ENCODE assay signal across 20 cellular contexts in genomic region chr4:138602664-138603063, GRCh38.
"Had no signal": no experiment of that assay in that cellular context is flagged by ENCODE, and none has a peak within 500 bp of the region (broad histone marks: within the 10 kb centered on the region; RNA-seq: fewer than 3 reads in every experiment).

No MANE protein-coding gene starts in this region.

- H3K4me1 ChIP-seq: colonic mucosa, vagina had no signal

- H3K27me3 ChIP-seq: ascending aorta, colonic mucosa, tibial artery, vagina had no signal

- H3K4me3 Mint-ChIP-seq: activated naive CD8-positive, alpha-beta T cell treated with anti-CD3 and anti-CD28 coated beads, Interleukin-2, amount 50 U/mL, for 24 hours; activated T-helper 17 cell treated with anti-CD3 and anti-CD28 coated beads, Interleukin-2, amount 50 U/mL, for 72 hours; nephron; stimulated activated naive B cell treated with anti-CD40 and anti-IgM and Interleukin-4, amounts not matched to agents 10 μg/mL and 1 μg/mL and 100 μg/mL, for 72 hours had no signal

- H3K36me3 ChIP-seq: ascending aorta, colonic mucosa, tibial artery, vagina had no signal

- H3K9me3 ChIP-seq: ascending aorta, colonic mucosa, tibial artery, vagina had no signal

- H3K27ac Mint-ChIP-seq: activated naive CD8-positive, alpha-beta T cell treated with anti-CD3 and anti-CD28 coated beads, Interleukin-2, amount 50 U/mL, for 24 hours; activated T-helper 17 cell treated with anti-CD3 and anti-CD28 coated beads, Interleukin-2, amount 50 U/mL, for 72 hours; nephron; stimulated activated naive B cell treated with anti-CD40 and anti-IgM and Interleukin-4, amounts not matched to agents 10 μg/mL and 1 μg/mL and 100 μg/mL, for 72 hours had no signal

- H3K27me3 Mint-ChIP-seq: activated naive CD8-positive, alpha-beta T cell treated with anti-CD3 and anti-CD28 coated beads, Interleukin-2, amount 50 U/mL, for 24 hours; stimulated activated naive B cell treated with anti-CD40 and anti-IgM and Interleukin-4, amounts not matched to agents 10 μg/mL and 1 μg/mL and 100 μg/mL, for 72 hours had no signal

- H3K36me3 Mint-ChIP-seq: stimulated activated naive B cell treated with anti-CD40 and anti-IgM and Interleukin-4, amounts not matched to agents 10 μg/mL and 1 μg/mL and 100 μg/mL, for 72 hours had no signal

- DNase-seq: activated CD4-positive, alpha-beta T cell treated with anti-CD3 and anti-CD28 coated beads, Interleukin-2, amount 50 U/mL, for 48 hours; activated naive CD4-positive, alpha-beta T cell treated with Interleukin-2 at 50 U/mL for 16 hours; activated naive CD8-positive, alpha-beta T cell treated with anti-CD3 and anti-CD28 coated beads, Interleukin-2, amount 50 U/mL, for 24 hours; caudate nucleus; colonic mucosa; glutamatergic neuron; hypothalamus; nucleus accumbens; posterior cingulate gyrus; stimulated activated CD4-positive, alpha-beta T cell treated with anti-CD3 and anti-CD28 coated beads, Interleukin-15, amount 100 ng/mL, for 24 hours; stimulated activated CD4-positive, alpha-beta T cell treated with anti-CD3 and anti-CD28 coated beads, Interleukin-4, amount 100 ng/mL, for 1 hour; stimulated activated naive B cell treated with anti-CD40 and anti-IgM and Interleukin-4, amounts not matched to agents 10 μg/mL and 1 μg/mL and 100 μg/mL, for 72 hours; T-helper 9 cell; tibial artery had no signal

- H3K4me3 ChIP-seq: ascending aorta, colonic mucosa, skin epidermis, tibial artery, vagina had no signal

- H3K9me3 Mint-ChIP-seq: activated naive CD8-positive, alpha-beta T cell treated with anti-CD3 and anti-CD28 coated beads, Interleukin-2, amount 50 U/mL, for 24 hours; activated T-helper 17 cell treated with anti-CD3 and anti-CD28 coated beads, Interleukin-2, amount 50 U/mL, for 72 hours had no signal

- ATAC-seq: activated naive CD8-positive, alpha-beta T cell treated with anti-CD3 and anti-CD28 coated beads, Interleukin-2, amount 50 U/mL, for 24 hours; activated T-helper 17 cell treated with anti-CD3 and anti-CD28 coated beads, Interleukin-2, amount 50 U/mL, for 72 hours; stimulated activated naive B cell treated with anti-CD40 and anti-IgM and Interleukin-4, amounts not matched to agents 10 μg/mL and 1 μg/mL and 100 μg/mL, for 72 hours had no signal

- H3K27ac ChIP-seq: ascending aorta, colonic mucosa, skin epidermis, tibial artery, vagina had no signal

- H3K4me1 Mint-ChIP-seq: activated naive CD8-positive, alpha-beta T cell treated with anti-CD3 and anti-CD28 coated beads, Interleukin-2, amount 50 U/mL, for 24 hours; activated T-helper 17 cell treated with anti-CD3 and anti-CD28 coated beads, Interleukin-2, amount 50 U/mL, for 72 hours; stimulated activated naive B cell treated with anti-CD40 and anti-IgM and Interleukin-4, amounts not matched to agents 10 μg/mL and 1 μg/mL and 100 μg/mL, for 72 hours had no signal

- FAIRE-seq: endometrium had no signal
